In the genomic region with DNA sequence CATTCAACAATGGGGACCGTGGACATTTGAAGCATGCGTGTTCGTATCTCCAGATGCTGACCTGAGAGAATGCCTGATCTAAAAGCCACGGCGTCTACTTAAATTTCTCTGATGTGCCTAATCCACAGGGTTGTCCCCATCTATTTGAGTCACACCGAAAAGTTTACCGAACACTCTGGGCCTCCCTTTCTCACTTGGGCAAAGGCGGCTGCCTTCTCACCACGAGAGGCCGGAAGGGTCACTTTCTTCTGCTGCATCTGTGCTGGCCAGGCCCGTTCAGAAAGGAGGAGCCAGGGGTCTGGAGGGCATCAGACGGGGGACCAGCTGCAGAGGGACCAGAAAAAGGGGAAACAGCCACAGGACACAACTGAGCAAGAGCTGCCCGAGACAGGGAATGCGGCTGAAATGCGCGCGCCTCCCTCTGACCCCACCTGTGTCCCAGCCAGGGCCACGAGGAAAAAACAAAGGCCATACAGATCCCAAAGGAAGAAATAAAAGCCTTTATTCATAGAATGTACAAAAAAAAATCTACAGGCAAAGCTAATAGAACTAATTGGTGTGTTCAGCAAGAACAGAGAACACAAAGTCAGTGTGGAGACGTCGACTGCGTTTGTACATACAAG, we compare ENCODE assay signal across 14 cellular contexts.
A peak's percentile ranks its signal among the peaks of the same experiment; 100 is the strongest.
DNase-seq lines count a peak whose midpoint lies in the region; ATAC-seq and TF ChIP-seq lines count a peak whose summit lies in the region.
"Had no signal": no experiment of that assay in that cellular context is flagged by ENCODE, and none has a peak within 500 bp of the region (broad histone marks: within the 10 kb centered on the region; RNA-seq: fewer than 3 reads in every experiment).

No MANE protein-coding gene starts in this region.

- no peak for TF ChIP-seq POLR2A in suprapubic skin (IDR thresholded peaks at IDR 0.05)

- H3K27me3 ChIP-seq in suprapubic skin = no peaks in the 10 kb centered on the region
- H3K27me3 ChIP-seq: ascending aorta had no signal

- H3K27me3 Mint-ChIP-seq in activated T-cell treated with anti-CD3 and anti-CD28 coated beads, Interleukin-2, amount 50 U/mL, for 24 hours = no peaks in the 10 kb centered on the region
- no peaks in the 10 kb centered on the region for H3K27me3 Mint-ChIP-seq in activated T-cell treated with anti-CD3 and anti-CD28 coated beads, Interleukin-2, amount 50 U/mL, for 4 hours (ENCODE audit: low read depth)
- peaks cover 3% of the 10 kb centered on the region for H3K27me3 Mint-ChIP-seq in activated CD8-positive, alpha-beta T cell treated with anti-CD3 and anti-CD28 coated beads, Interleukin-2, amount 10 ng/mL, durations not matched to agents 7 days and 5 days (ENCODE audit: low read depth)

- DNase-seq in activated T-cell treated with anti-CD3 and anti-CD28 coated beads, Interleukin-2, amount 50 U/mL, for 24 hours = no peak
- DNase-seq in activated T-cell treated with anti-CD3 and anti-CD28 coated beads, Interleukin-2, amount 50 U/mL, for 4 hours = no peak
- no peak for DNase-seq in activated CD8-positive, alpha-beta T cell treated with anti-CD3 and anti-CD28 coated beads, Interleukin-2, amount 10 ng/mL, durations not matched to agents 7 days and 5 days
- DNase-seq in medulla oblongata (ENCODE audit: extremely low spot score) (peak; percentile 57), suprapubic skin (ENCODE audit: low spot score in 2 of 2) (no peak), T-helper 1 cell (no peak)
- DNase-seq: ACHN; activated CD4-positive, alpha-beta T cell treated with anti-CD3 and anti-CD28 coated beads, Interleukin-2, amount 50 U/mL, for 48 hours; erythroblast; NCI-H1694; stimulated activated CD4-positive, alpha-beta T cell treated with anti-CD3 and anti-CD28 coated beads, Interleukin-12 subunit alpha, Interleukin-12 subunit beta, amount 100 ng/mL, for 4 hours had no signal

- peaks cover 61% of the 10 kb centered on the region for H3K36me3 Mint-ChIP-seq in activated T-cell treated with anti-CD3 and anti-CD28 coated beads, Interleukin-2, amount 50 U/mL, for 24 hours (ENCODE audit: low read depth)
- peaks cover 18% of the 10 kb centered on the region for H3K36me3 Mint-ChIP-seq in activated T-cell treated with anti-CD3 and anti-CD28 coated beads, Interleukin-2, amount 50 U/mL, for 4 hours (ENCODE audit: insufficient read depth)
- peaks cover 30% of the 10 kb centered on the region for H3K36me3 Mint-ChIP-seq in activated CD8-positive, alpha-beta T cell treated with anti-CD3 and anti-CD28 coated beads, Interleukin-2, amount 10 ng/mL, durations not matched to agents 7 days and 5 days (ENCODE audit: low read depth)

- TF ChIP-seq EP300 in suprapubic skin (IDR thresholded peaks at IDR 0.05) = no peak

- H3K27ac ChIP-seq in suprapubic skin = peak overlapping the region; percentile 62
- H3K27ac ChIP-seq: ascending aorta had no signal

- peak overlapping the region; percentile 62 for H3K27ac Mint-ChIP-seq in activated T-cell treated with anti-CD3 and anti-CD28 coated beads, Interleukin-2, amount 50 U/mL, for 24 hours
- peak overlapping the region; percentile 9 for H3K27ac Mint-ChIP-seq in activated CD8-positive, alpha-beta T cell treated with anti-CD3 and anti-CD28 coated beads, Interleukin-2, amount 10 ng/mL, durations not matched to agents 7 days and 5 days

- H3K4me3 Mint-ChIP-seq in activated T-cell treated with anti-CD3 and anti-CD28 coated beads, Interleukin-2, amount 50 U/mL, for 24 hours = no peak overlapping the region
- H3K4me3 Mint-ChIP-seq in activated T-cell treated with anti-CD3 and anti-CD28 coated beads, Interleukin-2, amount 50 U/mL, for 4 hours = no peak overlapping the region
- no peak overlapping the region for H3K4me3 Mint-ChIP-seq in activated CD8-positive, alpha-beta T cell treated with anti-CD3 and anti-CD28 coated beads, Interleukin-2, amount 10 ng/mL, durations not matched to agents 7 days and 5 days

- no peaks in the 10 kb centered on the region for H3K9me3 ChIP-seq in suprapubic skin
- H3K9me3 ChIP-seq: ascending aorta had no signal

- H3K4me3 ChIP-seq in suprapubic skin = no peak overlapping the region
- H3K4me3 ChIP-seq: ascending aorta had no signal

- POLR2A ChIA-PET in activated CD8-positive, alpha-beta T cell treated with anti-CD3 and anti-CD28 coated beads, Interleukin-2, amount 10 ng/mL, durations not matched to agents 7 days and 5 days (lab: Charles Lee) = no interaction called here

- no peak for TF ChIP-seq CTCF in suprapubic skin (IDR thresholded peaks at IDR 0.05)

- peaks cover 61% of the 10 kb centered on the region for H3K4me1 Mint-ChIP-seq in activated T-cell treated with anti-CD3 and anti-CD28 coated beads, Interleukin-2, amount 50 U/mL, for 24 hours (ENCODE audit: low read depth)
- H3K4me1 Mint-ChIP-seq in activated T-cell treated with anti-CD3 and anti-CD28 coated beads, Interleukin-2, amount 50 U/mL, for 4 hours (ENCODE audit: low read depth) = peaks cover 66% of the 10 kb centered on the region
- peaks cover 32% of the 10 kb centered on the region for H3K4me1 Mint-ChIP-seq in activated CD8-positive, alpha-beta T cell treated with anti-CD3 and anti-CD28 coated beads, Interleukin-2, amount 10 ng/mL, durations not matched to agents 7 days and 5 days (ENCODE audit: low read depth)

- peaks cover 5% of the 10 kb centered on the region for H3K4me1 ChIP-seq in suprapubic skin
- H3K4me1 ChIP-seq: ascending aorta had no signal

- WGBS in suprapubic skin = 87% methylated on average over 21 of the region's 21 CpGs

- no peak for ATAC-seq in activated T-cell treated with anti-CD3 and anti-CD28 coated beads, Interleukin-2, amount 50 U/mL, for 4 hours
- no peak for ATAC-seq in activated CD8-positive, alpha-beta T cell treated with anti-CD3 and anti-CD28 coated beads, Interleukin-2, amount 10 ng/mL, durations not matched to agents 7 days and 5 days
- no peak for ATAC-seq in activated CD4-positive, CD25-positive, alpha-beta regulatory T cell treated with anti-CD3 and anti-CD28 coated beads, Interleukin-2, amount 50 U/mL, for 24 hours
- ATAC-seq in GM21576 (IDR thresholded peaks at IDR 0.05; ENCODE audit: unreplicated experiment) = no peak

- CTCF ChIA-PET in activated CD8-positive, alpha-beta T cell treated with anti-CD3 and anti-CD28 coated beads, Interleukin-2, amount 10 ng/mL, durations not matched to agents 7 days and 5 days (lab: Charles Lee) = no interaction called here

- no peaks in the 10 kb centered on the region for H3K9me3 Mint-ChIP-seq in activated T-cell treated with anti-CD3 and anti-CD28 coated beads, Interleukin-2, amount 50 U/mL, for 24 hours
- no peaks in the 10 kb centered on the region for H3K9me3 Mint-ChIP-seq in activated T-cell treated with anti-CD3 and anti-CD28 coated beads, Interleukin-2, amount 50 U/mL, for 4 hours
- no peaks in the 10 kb centered on the region for H3K9me3 Mint-ChIP-seq in activated CD8-positive, alpha-beta T cell treated with anti-CD3 and anti-CD28 coated beads, Interleukin-2, amount 10 ng/mL, durations not matched to agents 7 days and 5 days (ENCODE audit: insufficient read depth)

- peaks cover 7% of the 10 kb centered on the region for H3K36me3 ChIP-seq in suprapubic skin
